Comparison of ENCODE assay signal across 8 cellular contexts in the genomic region with DNA sequence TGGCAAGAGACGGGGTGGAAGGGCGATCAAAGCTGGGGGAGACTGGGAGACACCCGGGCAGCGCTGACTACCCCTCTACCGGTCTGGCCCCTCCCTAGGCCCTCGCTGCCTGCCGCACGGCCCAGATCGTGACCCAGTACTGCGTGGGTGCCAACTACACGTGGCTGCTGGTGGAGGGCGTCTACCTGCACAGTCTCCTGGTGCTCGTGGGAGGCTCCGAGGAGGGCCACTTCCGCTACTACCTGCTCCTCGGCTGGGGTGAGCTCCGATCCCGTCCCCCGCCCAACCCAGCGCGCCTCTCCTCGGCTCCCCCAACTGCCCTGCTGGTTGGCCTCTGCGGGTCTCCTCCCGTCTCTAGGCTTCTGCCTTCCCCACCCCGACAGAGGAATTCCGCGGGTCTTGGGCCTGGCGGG. TPM values are rescaled to one million over a fixed set of nuclear protein-coding genes. Genes with fewer than 3 reads are reported as not detected.
A peak's percentile ranks its signal among the peaks of the same experiment; 100 is the strongest.
DNase-seq lines count a peak whose midpoint lies in the region; ATAC-seq and TF ChIP-seq lines count a peak whose summit lies in the region.

No MANE protein-coding gene starts in this region.

- TF ChIP-seq CTCF in Calu3 (IDR thresholded peaks at IDR 0.05; ENCODE audit: unreplicated experiment) (no peak), stomach (IDR thresholded peaks at IDR 0.05) (no peak)

- TF ChIP-seq EP300 in stomach (IDR thresholded peaks at IDR 0.05), result no peak

- DNase-seq in Calu3, result peak; percentile 52
- peak; percentile 69 for DNase-seq in NCI-H69 (lab: John Stamatoyannopoulos, UW)
- peak; percentile 65 for DNase-seq in activated naive CD8-positive, alpha-beta T cell treated with anti-CD3 and anti-CD28 coated beads, Interleukin-2, amount 10 ng/mL, durations not matched to agents 7 days and 5 days
- DNase-seq in left colon, result peak; percentile 61 to 62
- peak; percentile 49 for DNase-seq in stomach
- no peak for DNase-seq in middle frontal gyrus (ENCODE audit: extremely low spot score, low spot score)
- no peak for DNase-seq in NCI-H2081 treated with DMSO at 0.1 percent for 48 hours (lab: John Stamatoyannopoulos, UW)
- DNase-seq in DMS153 treated with DMSO at 0.1 percent for 48 hours (lab: John Stamatoyannopoulos, UW; ENCODE audit: unreplicated experiment), result no peak

- H3K4me1 Mint-ChIP-seq in Calu3 (ENCODE audit: low read depth, unreplicated experiment), result peaks cover 4% of the 10 kb centered on the region
- peaks cover 11% of the 10 kb centered on the region for H3K4me1 Mint-ChIP-seq in activated naive CD8-positive, alpha-beta T cell treated with anti-CD3 and anti-CD28 coated beads, Interleukin-2, amount 10 ng/mL, durations not matched to agents 7 days and 5 days

- WGBS in stomach, 5 donors, result 5 to 14% (median 7%) methylated on average over 12 to 28 of the region's 28 CpGs

- no peaks in the 10 kb centered on the region for H3K9me3 ChIP-seq in stomach

- CTCF ChIA-PET in Calu3 (lab: Charles Lee), result interaction anchor here (0.6 to 3.1 kb wide), 19 partner anchors 8 to 1625 kb away, joined by 3 to 43 read pairs (median 5); partner anchors contain the start of genes EML2, GIPR, QPCTL and SIX5

- H3K36me3 Mint-ChIP-seq in Calu3 (ENCODE audit: insufficient read depth, unreplicated experiment), result peaks cover 35% of the 10 kb centered on the region
- no peaks in the 10 kb centered on the region for H3K36me3 Mint-ChIP-seq in activated naive CD8-positive, alpha-beta T cell treated with anti-CD3 and anti-CD28 coated beads, Interleukin-2, amount 10 ng/mL, durations not matched to agents 7 days and 5 days

- no TSS peak for BruUV-seq in Calu3 (replicated peaks; lab: Mats Ljungman, UMichigan)

- no peaks in the 10 kb centered on the region for H3K27me3 Mint-ChIP-seq in Calu3 (ENCODE audit: unreplicated experiment)
- H3K27me3 Mint-ChIP-seq in activated naive CD8-positive, alpha-beta T cell treated with anti-CD3 and anti-CD28 coated beads, Interleukin-2, amount 10 ng/mL, durations not matched to agents 7 days and 5 days, result peaks cover 6% of the 10 kb centered on the region

- peak overlapping the region; percentile 74 for H3K4me3 Mint-ChIP-seq in Calu3 (ENCODE audit: low read depth, unreplicated experiment)
- H3K4me3 Mint-ChIP-seq in activated naive CD8-positive, alpha-beta T cell treated with anti-CD3 and anti-CD28 coated beads, Interleukin-2, amount 10 ng/mL, durations not matched to agents 7 days and 5 days, result peak overlapping the region; percentile 89

- POLR2A ChIA-PET in activated naive CD8-positive, alpha-beta T cell treated with anti-CD3 and anti-CD28 coated beads, Interleukin-2, amount 10 ng/mL, durations not matched to agents 7 days and 5 days (lab: Charles Lee), result interaction anchor here (1.1 to 2.6 kb wide), 3 partner anchors 15 to 41 kb away, joined by 3 to 18 read pairs (median 7); partner anchors contain the start of genes QPCTL and SNRPD2

- ATAC-seq in activated naive CD8-positive, alpha-beta T cell treated with anti-CD3 and anti-CD28 coated beads, Interleukin-2, amount 10 ng/mL, durations not matched to agents 7 days and 5 days (ENCODE audit: low read depth), result peak; percentile 49
- ATAC-seq in left colon, result peak; percentile 41

- H3K4me3 ChIP-seq in stomach, result peak overlapping the region; percentile 46 to 52 (median 47)

- intact Hi-C loops in Calu3 (cut with micrococcal nuclease; ENCODE audit: unreplicated experiment), result no loop called here
- intact Hi-C loops in left colon (cut with DNase I, micrococcal nuclease), result no loop called here
- intact Hi-C loops in stomach (cut with DNase I; ENCODE audit: low total_unique reads), result no loop called here

- H3K36me3 ChIP-seq in stomach, result peaks cover 0 to 6% (median 2%) of the 10 kb centered on the region in 4 donors

- H3K27ac Mint-ChIP-seq in Calu3 (ENCODE audit: unreplicated experiment), result peak overlapping the region; percentile 75
- peak overlapping the region; percentile 34 for H3K27ac Mint-ChIP-seq in activated naive CD8-positive, alpha-beta T cell treated with anti-CD3 and anti-CD28 coated beads, Interleukin-2, amount 10 ng/mL, durations not matched to agents 7 days and 5 days

- H3K4me1 ChIP-seq in stomach, result peaks cover 27 to 36% (median 29%) of the 10 kb centered on the region in 4 donors

- peaks cover 9 to 71% (median 24%) of the 10 kb centered on the region in 3 donors for H3K27me3 ChIP-seq in stomach

- peak overlapping the region in 4 of 5 donors; percentile 69 to 80 (median 73) for H3K27ac ChIP-seq in stomach

- no peaks in the 10 kb centered on the region for H3K9me3 Mint-ChIP-seq in Calu3 (ENCODE audit: low read depth, unreplicated experiment)
- no peaks in the 10 kb centered on the region for H3K9me3 Mint-ChIP-seq in activated naive CD8-positive, alpha-beta T cell treated with anti-CD3 and anti-CD28 coated beads, Interleukin-2, amount 10 ng/mL, durations not matched to agents 7 days and 5 days

- TF ChIP-seq POLR2A in stomach (IDR thresholded peaks at IDR 0.05), result no peak

RNA-seq across cellular contexts. Expression of gene GIPR, which starts 8.8 kb away (rescaled TPM):
- total RNA-seq in Calu3 (2022), result 6.9 TPM in 2 replicates
- total RNA-seq in activated naive CD8-positive, alpha-beta T cell treated with anti-CD3 and anti-CD28 coated beads, Interleukin-2, amount 10 ng/mL, durations not matched to agents 7 days and 5 days, result 10 to 100 TPM; 18.4 to 19.3 TPM
- 10 to 100 TPM; 21.2 to 22.6 TPM for total RNA-seq in left colon
- 10 to 100 TPM in 3 of 5 donors, 1 to 10 TPM in 2; 5.1 to 44.9 (median 11.9) TPM for total RNA-seq in stomach
- 1 to 10 TPM; 1.9 to 2.4 (median 2.1) TPM for polyA plus RNA-seq in stomach

RNA-seq across cellular contexts. Expression of gene SNRPD2, which starts 14.9 kb away (rescaled TPM):
- 603 and 663 TPM in 2 replicates for total RNA-seq in Calu3 (2022)
- 100 to 1,000 TPM; 520 to 523 TPM for total RNA-seq in activated naive CD8-positive, alpha-beta T cell treated with anti-CD3 and anti-CD28 coated beads, Interleukin-2, amount 10 ng/mL, durations not matched to agents 7 days and 5 days
- total RNA-seq in left colon, result 100 to 1,000 TPM; 205 to 223 TPM
- 100 to 1,000 TPM in 3 of 5 donors, 10 to 100 TPM in 2; 79.9 to 217 (median 127) TPM for total RNA-seq in stomach
- polyA plus RNA-seq in stomach, result 100 to 1,000 TPM; 378 to 511 (median 467) TPM

RNA-seq across cellular contexts. Expression of gene QPCTL, which starts 15.6 kb away (rescaled TPM):
- 20.4 and 20.7 TPM in 2 replicates for total RNA-seq in Calu3 (2022)
- 1 to 10 TPM; 9.3 to 9.7 TPM for total RNA-seq in activated naive CD8-positive, alpha-beta T cell treated with anti-CD3 and anti-CD28 coated beads, Interleukin-2, amount 10 ng/mL, durations not matched to agents 7 days and 5 days
- 10 to 100 TPM in 1 of 2 donors, 1 to 10 TPM in 1; 10.0 to 10.3 TPM for total RNA-seq in left colon
- total RNA-seq in stomach, result 10 to 100 TPM in 2 of 5 donors, 1 to 10 TPM in 3; 5.8 to 33.6 (median 7.6) TPM
- 1 to 10 TPM; 1.7 to 7.0 (median 4.2) TPM for polyA plus RNA-seq in stomach

RNA-seq across cellular contexts. Expression of gene EML2, which starts 37.7 kb away (rescaled TPM):
- total RNA-seq in Calu3 (2022), result 93.7 and 94.0 TPM in 2 replicates
- 10 to 100 TPM; 93.1 to 94.2 TPM for total RNA-seq in activated naive CD8-positive, alpha-beta T cell treated with anti-CD3 and anti-CD28 coated beads, Interleukin-2, amount 10 ng/mL, durations not matched to agents 7 days and 5 days
- total RNA-seq in left colon, result 100 to 1,000 TPM; 105 TPM
- total RNA-seq in stomach, result 100 to 1,000 TPM in 2 of 5 donors, 10 to 100 TPM in 3; 17.8 to 387 (median 33.8) TPM
- polyA plus RNA-seq in stomach, result 10 to 100 TPM; 28.6 to 53.0 (median 31.8) TPM

RNA-seq across cellular contexts. Expression of gene FBXO46, which starts 53.8 kb away (rescaled TPM):
- total RNA-seq in Calu3 (2022), result 43.8 and 53.6 TPM in 2 replicates
- total RNA-seq in activated naive CD8-positive, alpha-beta T cell treated with anti-CD3 and anti-CD28 coated beads, Interleukin-2, amount 10 ng/mL, durations not matched to agents 7 days and 5 days, result 10 to 100 TPM; 29.9 to 35.5 TPM
- total RNA-seq in left colon, result 10 to 100 TPM; 27.3 to 28.0 TPM
- 10 to 100 TPM in 3 of 5 donors, 1 to 10 TPM in 2; 4.0 to 61.7 (median 12.3) TPM for total RNA-seq in stomach
- polyA plus RNA-seq in stomach, result 10 to 100 TPM in 1 of 3 donors, 1 to 10 TPM in 2; 6.3 to 10.1 (median 7.9) TPM

Comparison
In these comparisons a context has a peak if more than half of its experiments do, and no peak if none do; other contexts are left out.
1. DNase-seq: peak in Calu3 (single experiment), NCI-H69 (single experiment), activated naive CD8-positive, alpha-beta T cell treated with anti-CD3 and anti-CD28 coated beads, Interleukin-2, amount 10 ng/mL, durations not matched to agents 7 days and 5 days (single experiment), left colon (2 of 2) and stomach (single experiment); none in middle frontal gyrus (single experiment), NCI-H2081 treated with DMSO at 0.1 percent for 48 hours (single experiment) and DMS153 treated with DMSO at 0.1 percent for 48 hours (single experiment).